Comparison of ENCODE assay signal across 1 cellular context in genomic region chr1:205286335-205286950, GRCh38.
TF ChIP-seq lines count a peak whose summit lies in the region.

No MANE protein-coding gene starts in this region.

TF ChIP-seq in GM12878, 131 proteins besides CTCF, POLR2A, EP300 and RAD21 (continues in another document):
- TF ChIP-seq PKNOX1 (IDR thresholded peaks at IDR 0.05) (peak; percentile 17; the same call in 1 of the 2 replicates), ZBTB40 (IDR thresholded peaks at IDR 0.05; ENCODE audit: borderline replicate concordance) (peak; percentile 20; the same call in 1 of the 2 replicates), SRF (IDR thresholded peaks at IDR 0.05; ENCODE audit: low read depth in 2 of 2, low read length in 2 of 2) (no peak), E4F1 (IDR thresholded peaks at IDR 0.05; ENCODE audit: borderline replicate concordance, partially characterized antibody) (no peak), ZNF622 (IDR thresholded peaks at IDR 0.05) (no peak), KDM1A (IDR thresholded peaks at IDR 0.05; ENCODE audit: borderline replicate concordance) (peak; percentile 55; the same call in 1 of the 2 replicates), TCF12 (IDR thresholded peaks at IDR 0.05; ENCODE audit: low read depth, low read length) (peak; percentile 88), DPF2 (IDR thresholded peaks at IDR 0.05) (peak; percentile 76), EED (IDR thresholded peaks at IDR 0.05; ENCODE audit: low read depth) (peak; percentile 93), EZH2 (IDR thresholded peaks at IDR 0.05; ENCODE audit: borderline replicate concordance, control insufficient read depth, low read depth, low read length) (no peak), ATF2 (IDR thresholded peaks at IDR 0.05; ENCODE audit: low read length) (peak; percentile 59; the same call in 1 of the 2 replicates), MXI1 (IDR thresholded peaks at IDR 0.05; ENCODE audit: low read depth, low read length) (peak; percentile 55; the same call in 1 of the 2 replicates), E2F8 (IDR thresholded peaks at IDR 0.05; ENCODE audit: low read depth, partially characterized antibody) (no peak), ZNF217 (IDR thresholded peaks at IDR 0.05) (peak; percentile 74; the same call in 1 of the 2 replicates), MLLT1 (IDR thresholded peaks at IDR 0.05) (peak; percentile 99), RCOR1 (conservative IDR thresholded peaks at IDR 0.05; ENCODE audit: low read depth, low read length) (0 out of 2 replicates have a peak, but pooled peaks have one; percentile 63), BHLHE40 (IDR thresholded peaks at IDR 0.05; ENCODE audit: borderline replicate concordance in 1 of 2, low read depth in 2 of 2, low read length in 1 of 2) (peak; percentile 94 to 96), SP1 (IDR thresholded peaks at IDR 0.05; ENCODE audit: low read depth, low read length) (peak; percentile 44), NR2F1 (conservative IDR thresholded peaks at IDR 0.05) (peak; percentile 99), ETV6 (conservative IDR thresholded peaks at IDR 0.05 in 1 of 2, IDR thresholded peaks at IDR 0.05 in 1 of 2; ENCODE audit: borderline replicate concordance in 1 of 2, low read depth in 1 of 2) (peak in 1 of 2 experiments; percentile 31; a peak in 1 of 4 replicates), NFIC (IDR thresholded peaks at IDR 0.05; ENCODE audit: low read depth, low read length) (peak; percentile 76), TBL1XR1 (IDR thresholded peaks at IDR 0.05; ENCODE audit: low read depth, low read length) (peak; percentile 97), RELB (IDR thresholded peaks at IDR 0.05; ENCODE audit: low read depth) (peak; percentile 49; the same call in 1 of the 2 replicates), ZSCAN29 (IDR thresholded peaks at IDR 0.05) (no peak), ZNF24 (IDR thresholded peaks at IDR 0.05) (0 out of 2 replicates have a peak, but pooled peaks have one; percentile 44), NBN (IDR thresholded peaks at IDR 0.05) (peak; percentile 59), SUZ12 (IDR thresholded peaks at IDR 0.05; ENCODE audit: unreplicated experiment) (no peak), BCL11A (IDR thresholded peaks at IDR 0.05; ENCODE audit: low read depth, low read length) (peak; percentile 92), ATF3 (IDR thresholded peaks at IDR 0.05; ENCODE audit: borderline replicate concordance, extremely low read depth, low read depth, low read length) (no peak), IRF5 (IDR thresholded peaks at IDR 0.05; ENCODE audit: borderline replicate concordance) (0 out of 2 replicates have a peak, but pooled peaks have one; percentile 44), CREB1 (IDR thresholded peaks at IDR 0.05; ENCODE audit: low read depth) (no peak), BCLAF1 (IDR thresholded peaks at IDR 0.05) (no peak), IKZF1 (conservative IDR thresholded peaks at IDR 0.05) (peak; percentile 90), MEF2A (IDR thresholded peaks at IDR 0.05; ENCODE audit: insufficient read depth, low read depth, low read length) (peak; percentile 40; the same call in 1 of the 2 replicates), STAT1 (conservative IDR thresholded peaks at IDR 0.05) (no peak; the same call in 1 of the 2 replicates), CHD2 (IDR thresholded peaks at IDR 0.05; ENCODE audit: borderline replicate concordance, low read depth, low read length) (peak; percentile 58; the same call in 1 of the 2 replicates), MTA3 (IDR thresholded peaks at IDR 0.05; ENCODE audit: borderline replicate concordance, low read length) (peak; percentile 30; the same call in 1 of the 2 replicates)
